Comparison of ENCODE assay signal across 15 cellular contexts in the genomic region with DNA sequence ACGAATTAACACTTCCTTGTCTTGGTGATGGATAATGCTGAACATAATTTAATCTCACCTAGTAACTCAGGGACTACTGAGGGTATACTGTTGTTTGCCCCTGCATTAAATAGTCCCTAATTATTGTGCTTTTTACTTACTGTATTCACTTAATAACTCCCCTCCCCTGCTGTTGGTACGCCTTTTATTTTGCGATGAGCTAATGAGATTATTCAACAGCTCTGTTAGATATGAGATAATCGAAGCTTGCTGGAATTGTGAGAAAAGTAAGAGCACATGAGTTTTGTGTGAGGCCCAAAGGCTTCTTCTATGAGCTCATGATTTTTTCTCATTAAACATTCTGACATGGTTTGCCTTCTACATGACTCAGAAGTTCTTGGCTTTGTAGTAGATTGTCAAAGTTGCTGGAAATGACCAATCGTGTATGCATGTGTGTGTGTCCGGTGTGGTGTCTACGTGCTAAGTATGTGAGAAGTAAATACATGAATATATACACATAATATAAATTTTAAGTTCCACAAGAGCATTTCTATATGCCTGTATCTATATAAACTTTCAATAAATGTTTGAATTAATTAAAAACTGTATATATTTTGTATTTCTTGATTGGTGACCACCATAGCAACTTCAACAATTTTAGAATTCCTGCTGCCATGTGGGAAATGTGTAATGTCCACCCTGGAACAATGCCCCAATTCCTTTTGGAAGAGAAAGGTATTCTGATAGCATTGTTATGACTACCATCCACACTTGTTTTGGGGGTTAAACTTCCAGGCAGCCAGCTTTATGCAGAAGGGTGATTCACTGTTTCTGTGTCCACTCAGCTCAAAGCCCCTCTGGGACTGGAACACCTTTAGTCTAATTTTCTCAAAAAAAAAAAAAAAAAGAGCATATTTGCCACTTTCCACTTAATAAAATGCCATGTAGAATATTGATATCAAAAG.
A peak's percentile ranks its signal among the peaks of the same experiment; 100 is the strongest.
DNase-seq lines count a peak whose midpoint lies in the region; TF ChIP-seq lines count a peak whose summit lies in the region.
"Had no signal": no experiment of that assay in that cellular context is flagged by ENCODE, and none has a peak within 500 bp of the region (broad histone marks: within the 10 kb centered on the region; RNA-seq: fewer than 3 reads in every experiment).

No MANE protein-coding gene starts in this region.

- H3K4me1 Mint-ChIP-seq in Calu3 (ENCODE audit: low read depth, unreplicated experiment): no peaks in the 10 kb centered on the region

- H3K36me3 ChIP-seq in mammary epithelial cell (ENCODE audit: insufficient read depth, low read length): no peaks in the 10 kb centered on the region
- H3K36me3 ChIP-seq in hepatocyte (replicated peaks; ENCODE audit: insufficient read depth, low read depth): no peaks in the 10 kb centered on the region
- H3K36me3 ChIP-seq in Peyer's patch: no peaks in the 10 kb centered on the region
- H3K36me3 ChIP-seq: upper lobe of left lung had no signal

- CTCF ChIA-PET in AG04449 (lab: Yijun Ruan, JAX): interaction anchor here (1.6 to 1.8 kb wide), 2 partner anchors 24 to 179 kb away, joined by 4 to 8 read pairs; no protein-coding TSS in a partner anchor
- CTCF ChIA-PET in mammary epithelial cell (lab: Charles Lee; ENCODE audit: low non-redundant PET): interaction anchor here (0.6 kb wide), 1 partner anchor 175 kb away, joined by 15 read pairs; a partner anchor contains a TSS
- CTCF ChIA-PET in Calu3 (lab: Charles Lee): no interaction called here

- H3K4me2 ChIP-seq in mammary epithelial cell (ENCODE audit: insufficient read depth, low read depth, low read length) (peak overlapping the region; percentile 38), hepatocyte (no peak overlapping the region)

- no peaks in the 10 kb centered on the region for H3K36me3 Mint-ChIP-seq in Calu3 (ENCODE audit: insufficient read depth, unreplicated experiment)

- H2AFZ ChIP-seq in mammary epithelial cell (ENCODE audit: low read depth, low read length) (peak overlapping the region; percentile 40), hepatocyte (no peak overlapping the region)

- H3K9me3 ChIP-seq in mammary epithelial cell (replicated peaks; ENCODE audit: insufficient read depth, low read length): no peaks in the 10 kb centered on the region
- no peaks in the 10 kb centered on the region for H3K9me3 ChIP-seq in hepatocyte (ENCODE audit: low read depth)
- H3K9me3 ChIP-seq in Peyer's patch: no peaks in the 10 kb centered on the region
- H3K9me3 ChIP-seq: upper lobe of left lung had no signal

- H4K20me1 ChIP-seq in mammary epithelial cell (ENCODE audit: insufficient read depth, low read length) (no peaks in the 10 kb centered on the region), hepatocyte (ENCODE audit: insufficient read depth, poor library complexity, severe bottlenecking) (no peaks in the 10 kb centered on the region)

- H3K27ac Mint-ChIP-seq in Calu3 (ENCODE audit: unreplicated experiment): no peak overlapping the region
- H3K27ac Mint-ChIP-seq: activated naive CD8-positive, alpha-beta T cell treated with anti-CD3 and anti-CD28 coated beads, Interleukin-2, amount 50 U/mL, for 24 hours had no signal

- TF ChIP-seq CTCF in AG04449 (IDR thresholded peaks at IDR 0.05; ENCODE audit: insufficient read depth, low read length, missing control alignments) (no peak), mammary epithelial cell (conservative IDR thresholded peaks at IDR 0.05 in 1 of 2, IDR thresholded peaks at IDR 0.05 in 1 of 2; ENCODE audit: extremely low read depth in 1 of 2, insufficient read depth in 1 of 2, low read depth in 1 of 2, low read length in 2 of 2) (no peak), hepatocyte (IDR thresholded peaks at IDR 0.05; ENCODE audit: poor library complexity) (no peak), Peyer's patch (IDR thresholded peaks at IDR 0.05) (no peak), Calu3 (IDR thresholded peaks at IDR 0.05; ENCODE audit: unreplicated experiment) (no peak)

- dilution Hi-C loops in mammary epithelial cell (cut with HindIII; ENCODE audit: low sequenced_read_pairs): no loop called here

- peak overlapping the region; percentile 68 for H3K27ac ChIP-seq in mammary epithelial cell (ENCODE audit: insufficient read depth, low read depth, low read length)
- H3K27ac ChIP-seq in hepatocyte: no peak overlapping the region
- no peak overlapping the region for H3K27ac ChIP-seq in Peyer's patch
- H3K27ac ChIP-seq: upper lobe of left lung had no signal

- no peak overlapping the region for H3K4me3 ChIP-seq in AG04449 (ENCODE audit: low read depth, low read length)
- no peak overlapping the region for H3K4me3 ChIP-seq in mammary epithelial cell (replicated peaks in 1 of 3; ENCODE audit: insufficient read depth in 1 of 3, low read depth in 2 of 3, low read length in 3 of 3)
- no peak overlapping the region for H3K4me3 ChIP-seq in hepatocyte
- no peak overlapping the region for H3K4me3 ChIP-seq in Peyer's patch
- H3K4me3 ChIP-seq: upper lobe of left lung had no signal

- H3K4me1 ChIP-seq in mammary epithelial cell (ENCODE audit: insufficient read depth, low read length) (no peaks in the 10 kb centered on the region), hepatocyte (ENCODE audit: insufficient read depth) (peaks cover 30% of the 10 kb centered on the region), Peyer's patch (peaks cover 0 to 19% (median 0%) of the 10 kb centered on the region in 4 donors)

- intact Hi-C loops in mammary epithelial cell (cut with micrococcal nuclease) (no loop called here), Calu3 (cut with micrococcal nuclease; ENCODE audit: unreplicated experiment) (no loop called here)

- no peaks in the 10 kb centered on the region for H3K9me3 Mint-ChIP-seq in Calu3 (ENCODE audit: low read depth, unreplicated experiment)
- H3K9me3 Mint-ChIP-seq: activated naive CD8-positive, alpha-beta T cell treated with anti-CD3 and anti-CD28 coated beads, Interleukin-2, amount 50 U/mL, for 24 hours had no signal

- WGBS in mammary epithelial cell (ENCODE audit: low coverage, missing lambda C conversion rate): 65% methylated on average over 7 of the region's 7 CpGs
- whole genome bisulfite sequencing in hepatocyte (ENCODE audit: low lambda C conversion rate, missing lambda C conversion rate): 83% methylated on average over 7 of the region's 7 CpGs

- POLR2A ChIA-PET in AG04449 (lab: Yijun Ruan, JAX): interaction anchor here (0.6 to 1.8 kb wide), 5 partner anchors 15 to 271 kb away, joined by 3 to 6 read pairs (median 3); a partner anchor contains a TSS

- H3K27me3 Mint-ChIP-seq in Calu3 (ENCODE audit: unreplicated experiment): no peaks in the 10 kb centered on the region

- H3K79me2 ChIP-seq in mammary epithelial cell (ENCODE audit: insufficient read depth, low read length) (no peaks in the 10 kb centered on the region), hepatocyte (no peaks in the 10 kb centered on the region)

- no peak for TF ChIP-seq POLR2A in Peyer's patch (IDR thresholded peaks at IDR 0.05)

- H3K9me2 ChIP-seq in hepatocyte (replicated peaks; ENCODE audit: insufficient read depth): no peaks in the 10 kb centered on the region

- no TSS peak for BruUV-seq in mammary epithelial cell (replicated peaks; lab: Mats Ljungman, UMichigan)
- no TSS peak for BruUV-seq in Calu3 (replicated peaks; lab: Mats Ljungman, UMichigan)

- H3K27me3 ChIP-seq in mammary epithelial cell (ENCODE audit: insufficient read depth, low read length) (no peaks in the 10 kb centered on the region), hepatocyte (no peaks in the 10 kb centered on the region), Peyer's patch (no peaks in the 10 kb centered on the region)
- H3K27me3 ChIP-seq: upper lobe of left lung had no signal

- in situ Hi-C loops in mammary epithelial cell (cut with MboI; ENCODE audit: low sequenced_read_pairs in 2 of 2): no loop called here

- DNase-seq in AG04449 (ENCODE audit: low read depth, low spot score) (peak; percentile 95), HT1080 (ENCODE audit: low read depth) (peak; percentile 92), mammary epithelial cell (peak; percentile 86), hepatocyte (ENCODE audit: low spot score) (peak; percentile 16), Peyer's patch (no peak), globus pallidus (ENCODE audit: low spot score) (no peak), Calu3 (no peak)
- DNase-seq in activated CD8-positive, alpha-beta memory T cell treated with anti-CD3 and anti-CD28 coated beads for 24 hours: no peak
- DNase-seq: activated CD8-positive, alpha-beta memory T cell treated with anti-CD3 and anti-CD28 coated beads, Interleukin-2, amount 50 U/mL, for 4 hours; activated naive CD8-positive, alpha-beta T cell treated with anti-CD3 and anti-CD28 coated beads, Interleukin-2, amount 50 U/mL, for 24 hours; DND-41; effector CD8-positive, alpha-beta T cell; NCI-H446 treated with DMSO at 0.1 percent for 48 hours; Right ventricle myocardium superior; upper lobe of left lung had no signal

- H3K9ac ChIP-seq in mammary epithelial cell (ENCODE audit: insufficient read depth, low read length): no peak overlapping the region

- H3K4me3 Mint-ChIP-seq in Calu3 (ENCODE audit: low read depth, unreplicated experiment): no peak overlapping the region
- H3K4me3 Mint-ChIP-seq: activated naive CD8-positive, alpha-beta T cell treated with anti-CD3 and anti-CD28 coated beads, Interleukin-2, amount 50 U/mL, for 24 hours had no signal

Comparison
In these comparisons a context has a peak if more than half of its experiments do, and no peak if none do; other contexts are left out.
1. DNase-seq: peak in AG04449 (single experiment), HT1080 (single experiment), mammary epithelial cell (single experiment) and hepatocyte (single experiment); none in activated CD8-positive, alpha-beta memory T cell treated with anti-CD3 and anti-CD28 coated beads for 24 hours (single experiment), Peyer's patch (0 of 3), globus pallidus (single experiment) and Calu3 (single experiment).